Comparison of ENCODE assay signal across 8 cellular contexts in the genomic region with DNA sequence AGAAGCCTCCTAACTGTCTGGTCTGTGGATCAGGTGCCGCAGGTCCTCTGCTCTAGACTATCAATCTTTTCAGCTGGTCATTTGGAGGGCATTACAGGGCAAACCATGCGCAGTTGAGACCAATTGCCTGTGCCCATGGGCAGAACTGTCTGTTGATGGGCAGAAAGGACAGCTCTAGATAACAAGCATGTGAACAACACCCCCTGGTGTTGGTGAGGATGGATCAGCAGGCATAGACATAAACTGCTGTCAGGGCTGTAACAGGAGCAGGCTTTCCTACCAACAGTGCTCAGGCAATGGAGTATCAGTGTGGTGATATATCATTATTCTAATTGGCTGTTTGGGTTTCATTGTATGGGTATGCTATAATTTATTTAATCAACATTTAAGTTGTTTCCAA.
A peak's percentile ranks its signal among the peaks of the same experiment; 100 is the strongest.
DNase-seq lines count a peak whose midpoint lies in the region; ATAC-seq and TF ChIP-seq lines count a peak whose summit lies in the region.

No MANE protein-coding gene starts in this region.

- H3K4me2 ChIP-seq in neural cell (ENCODE audit: low read length), result no peak overlapping the region

- no peaks in the 10 kb centered on the region for H3K27me3 ChIP-seq in neural cell (ENCODE audit: insufficient read depth, low read depth, low read length)

- TF ChIP-seq EP300 in Ishikawa (IDR thresholded peaks at IDR 0.05; ENCODE audit: borderline replicate concordance), result no peak
- TF ChIP-seq EP300 in neural cell (conservative IDR thresholded peaks at IDR 0.05; ENCODE audit: poor library complexity, severe bottlenecking), result no peak

- H3K79me2 ChIP-seq in neural cell (replicated peaks; ENCODE audit: insufficient read depth, low read length), result no peaks in the 10 kb centered on the region

- H3K9ac ChIP-seq in neural cell (ENCODE audit: low read length), result no peak overlapping the region

- TF ChIP-seq CTCF in C4-2B (conservative IDR thresholded peaks at IDR 0.05) (peak; percentile 72), neural cell (IDR thresholded peaks at IDR 0.05; ENCODE audit: poor library complexity, severe bottlenecking) (no peak)

- no peaks in the 10 kb centered on the region for H3K36me3 ChIP-seq in neural cell (ENCODE audit: insufficient read depth, low read length)

- DNase-seq in RPMI8226, result peak; percentile 9
- DNase-seq in erythroblast (lab: John Stamatoyannopoulos, UW), result peak; percentile 27 to 39
- no peak for DNase-seq in activated gamma-delta T cell (lab: John Stamatoyannopoulos, UW)
- no peak for DNase-seq in mesenteric fat pad (ENCODE audit: low spot score)

- H3K4me3 ChIP-seq in neural cell (ENCODE audit: low read length), result no peak overlapping the region

- no peak overlapping the region for H2AFZ ChIP-seq in neural cell (ENCODE audit: low read depth, low read length)

- H4K20me1 ChIP-seq in neural cell (ENCODE audit: insufficient read depth), result no peaks in the 10 kb centered on the region

- no peaks in the 10 kb centered on the region for H3K9me3 ChIP-seq in neural cell (ENCODE audit: low read length)

- TF ChIP-seq RAD21 in Ishikawa (IDR thresholded peaks at IDR 0.05; ENCODE audit: low read depth) (peak; percentile 71), neural cell (conservative IDR thresholded peaks at IDR 0.05) (peak; percentile 32)

- H3F3A ChIP-seq in neural cell (ENCODE audit: insufficient read depth, low read length, poor library complexity, severe bottlenecking), result no peaks in the 10 kb centered on the region

- TF ChIP-seq POLR2A in erythroblast (IDR thresholded peaks at IDR 0.05; ENCODE audit: low read length), result no peak

- peak; percentile 91 for ATAC-seq in GM18861 (IDR thresholded peaks at IDR 0.05; ENCODE audit: unreplicated experiment)

- H3K9me2 ChIP-seq in neural cell (ENCODE audit: insufficient read depth, low read length), result no peaks in the 10 kb centered on the region

- H3K27ac ChIP-seq in C4-2B (no peak overlapping the region), neural cell (ENCODE audit: low read length) (no peak overlapping the region)

TF ChIP-seq in Ishikawa, 13 proteins besides CTCF, POLR2A, EP300 and RAD21:
- TF ChIP-seq EGR1 (IDR thresholded peaks at IDR 0.05) (no peak), FOXM1 (IDR thresholded peaks at IDR 0.05; ENCODE audit: borderline replicate concordance, low read depth) (no peak), CREB1 (IDR thresholded peaks at IDR 0.05; ENCODE audit: low read depth) (no peak), ZBTB7A (IDR thresholded peaks at IDR 0.05; ENCODE audit: low read depth) (no peak), TAF1 (IDR thresholded peaks at IDR 0.05; ENCODE audit: low read depth) (no peak), YY1 (IDR thresholded peaks at IDR 0.05; ENCODE audit: low read depth) (no peak), REST (IDR thresholded peaks at IDR 0.05; ENCODE audit: low read depth) (no peak), TEAD4 (IDR thresholded peaks at IDR 0.05) (no peak), TCF12 (IDR thresholded peaks at IDR 0.05; ENCODE audit: low read depth) (no peak)

TF ChIP-seq in neural cell, 6 proteins besides CTCF, POLR2A, EP300 and RAD21:
- no peak for TF ChIP-seq TAF1 (IDR thresholded peaks at IDR 0.05; ENCODE audit: low read depth)
- TF ChIP-seq POLR2AphosphoS5 (IDR thresholded peaks at IDR 0.05), result no peak
- no peak for TF ChIP-seq EZH2 (IDR thresholded peaks at IDR 0.05; ENCODE audit: borderline replicate concordance, insufficient read depth, low read length, poor library complexity, severe bottlenecking)
- TF ChIP-seq REST (IDR thresholded peaks at IDR 0.05; ENCODE audit: borderline replicate concordance), result no peak
- TF ChIP-seq SMC3 (conservative IDR thresholded peaks at IDR 0.05; ENCODE audit: poor library complexity), result no peak
- TF ChIP-seq MXI1 (conservative IDR thresholded peaks at IDR 0.05; ENCODE audit: poor library complexity, severe bottlenecking), result no peak

Comparison
In these comparisons a context has a peak if more than half of its experiments do, and no peak if none do; other contexts are left out.
1. DNase-seq: peak in RPMI8226 (single experiment) and erythroblast (2 of 2); none in activated gamma-delta T cell (single experiment) and mesenteric fat pad (single experiment).